In the genomic region with DNA sequence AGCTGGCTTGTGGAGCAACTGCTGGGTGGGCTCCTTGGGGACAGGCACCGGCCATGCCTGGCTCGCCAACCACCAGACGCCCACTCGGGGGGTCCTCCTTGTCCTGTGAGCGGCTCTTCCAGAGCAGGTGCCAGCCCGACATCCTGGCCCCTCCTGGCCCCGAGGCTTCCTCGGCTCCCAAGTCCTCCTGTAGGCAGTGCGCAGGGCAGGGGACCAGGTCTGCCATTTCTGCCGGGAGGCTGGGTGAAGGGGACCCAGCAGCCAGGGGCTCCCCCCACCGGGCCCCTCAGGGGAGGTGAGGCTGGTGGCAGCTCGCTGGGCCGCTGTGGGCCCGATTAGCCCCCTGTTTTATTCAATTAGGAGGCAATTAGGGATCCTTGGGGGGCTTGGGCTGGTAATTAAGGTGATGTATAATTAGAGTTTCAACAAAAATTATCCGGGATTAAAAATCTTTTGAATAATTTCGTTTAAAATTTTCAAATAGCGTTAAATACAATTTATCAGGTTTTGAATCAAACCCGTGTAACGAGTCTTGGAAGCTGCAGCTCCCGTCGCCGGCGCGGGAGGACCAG, we compare ENCODE assay signal across 1 cellular context.
TF ChIP-seq lines count a peak whose summit lies in the region.

No MANE protein-coding gene starts in this region.

TF ChIP-seq in H1, 55 proteins besides CTCF, POLR2A, EP300 and RAD21 (continued from another document):
- no peak for TF ChIP-seq CHD2 (IDR thresholded peaks at IDR 0.05; ENCODE audit: low read length)
